ENCODE assay signal across 29 cellular contexts in genomic region chr3:121718205-121718846, GRCh38. TPM values are rescaled to one million over a fixed set of nuclear protein-coding genes. Genes with fewer than 3 reads are reported as not detected.
A peak's percentile ranks its signal among the peaks of the same experiment; 100 is the strongest.
DNase-seq lines count a peak whose midpoint lies in the region; ATAC-seq and FAIRE-seq lines count a peak whose summit lies in the region.
"Had no signal": no experiment of that assay in that cellular context is flagged by ENCODE, and none has a peak within 500 bp of the region (broad histone marks: within the 10 kb centered on the region; RNA-seq: fewer than 3 reads in every experiment).

No MANE protein-coding gene starts in this region.

- no peaks in the 10 kb centered on the region for H3K4me1 ChIP-seq in small intestine (ENCODE audit: control insufficient read depth in 2 of 2, insufficient read depth in 1 of 2, low read depth in 1 of 2, low read length in 1 of 2)
- H3K4me1 ChIP-seq: lower lobe of right lung, parathyroid adenoma, upper lobe of right lung had no signal

- intact Hi-C loops in activated CD4-positive, alpha-beta T cell treated with anti-CD3 and anti-CD28 coated beads for 36 hours (cut with DNase I, micrococcal nuclease), result no loop called here

- H3K9me3 Mint-ChIP-seq in activated CD4-positive, alpha-beta T cell treated with anti-CD3 and anti-CD28 coated beads for 36 hours (ENCODE audit: low read depth), result no peaks in the 10 kb centered on the region
- H3K9me3 Mint-ChIP-seq in activated naive CD4-positive, alpha-beta T cell treated with anti-CD3 and anti-CD28 coated beads, Interleukin-2, amount 50 U/mL, for 24 hours, result no peaks in the 10 kb centered on the region
- H3K9me3 Mint-ChIP-seq: neural crest cell had no signal

- H3K9me3 ChIP-seq in small intestine (ENCODE audit: control insufficient read depth, low read depth), result no peaks in the 10 kb centered on the region
- H3K9me3 ChIP-seq: lower lobe of right lung, upper lobe of right lung had no signal

- no peak for DNase-seq in activated CD4-positive, alpha-beta T cell treated with anti-CD3 and anti-CD28 coated beads for 36 hours
- DNase-seq in activated CD4-positive, alpha-beta T cell treated with anti-CD3 and anti-CD28 coated beads, Interleukin-2, amount 50 U/mL, for 4 hours, result no peak
- DNase-seq in stimulated activated naive CD4-positive, alpha-beta T cell (lab: John Stamatoyannopoulos, UW), result peak in 4 of 6 experiments; percentile 11 to 63 (median 47)
- DNase-seq in stimulated activated naive CD4-positive, alpha-beta T cell treated with Interleukin-2 at 50 U/mL for 16 hours (lab: John Stamatoyannopoulos, UW), result no peak
- peak; percentile 7 for DNase-seq in small intestine
- DNase-seq: cerebellar nuclear complex, DMS153, dorsolateral prefrontal cortex, glutamatergic neuron, kidney, lower lobe of right lung, NCI-H1417 treated with DMSO at 0.1 percent for 48 hours, NCI-H2107, NCI-H446 treated with DMSO at 0.1 percent for 48 hours, right cardiac atrium, T1000, upper lobe of right lung had no signal

- peaks cover 12 to 15% of the 10 kb centered on the region in 2 donors for H3K36me3 ChIP-seq in small intestine (ENCODE audit: control insufficient read depth in 2 of 2, insufficient read depth in 2 of 2, low read length in 2 of 2)

- CTCF ChIA-PET in activated CD4-positive, alpha-beta T cell treated with anti-CD3 and anti-CD28 coated beads for 36 hours (lab: Charles Lee), result no interaction called here

- POLR2A ChIA-PET in activated CD4-positive, alpha-beta T cell treated with anti-CD3 and anti-CD28 coated beads for 36 hours (lab: Charles Lee), result no interaction called here

- no peak overlapping the region for H3K27ac ChIP-seq in small intestine (ENCODE audit: low read depth in 1 of 2, low read length in 1 of 2)
- H3K27ac ChIP-seq: 22Rv1, dorsolateral prefrontal cortex, epithelial cell of prostate, lower lobe of right lung, parathyroid adenoma, upper lobe of right lung had no signal

- no peak overlapping the region for H3K4me3 ChIP-seq in small intestine (ENCODE audit: low read depth in 1 of 2, low read length in 2 of 2)
- H3K4me3 ChIP-seq: dorsolateral prefrontal cortex, K562, lower lobe of right lung, upper lobe of right lung had no signal

- FAIRE-seq in small intestine (lab: Jason Lieb, UNC), result no peak
- FAIRE-seq: H54, K562, kidney had no signal

- no peaks in the 10 kb centered on the region for H3K27me3 ChIP-seq in small intestine (ENCODE audit: control insufficient read depth in 2 of 2, insufficient read depth in 2 of 2, low read length in 2 of 2)
- H3K27me3 ChIP-seq: dorsolateral prefrontal cortex, upper lobe of right lung had no signal

- ATAC-seq in activated CD4-positive, alpha-beta T cell treated with anti-CD3 and anti-CD28 coated beads for 36 hours, result peak; percentile 64
- ATAC-seq in GM19324 (IDR thresholded peaks at IDR 0.05; ENCODE audit: low FRiP score, unreplicated experiment) (no peak), GM19455 (IDR thresholded peaks at IDR 0.05; ENCODE audit: unreplicated experiment) (no peak)
- ATAC-seq: K562, lower lobe of right lung, right cardiac atrium, SK-N-SH treated with all-trans-retinoic acid at 6 μM for 48 hours, upper lobe of right lung, WTC11 had no signal

- peaks cover 15% of the 10 kb centered on the region for H3K4me1 Mint-ChIP-seq in activated CD4-positive, alpha-beta T cell treated with anti-CD3 and anti-CD28 coated beads for 36 hours
- peaks cover 37% of the 10 kb centered on the region for H3K4me1 Mint-ChIP-seq in activated naive CD4-positive, alpha-beta T cell treated with anti-CD3 and anti-CD28 coated beads, Interleukin-2, amount 50 U/mL, for 24 hours
- H3K4me1 Mint-ChIP-seq: neural crest cell, WTC11 had no signal

- no peaks in the 10 kb centered on the region for H3K27me3 Mint-ChIP-seq in activated CD4-positive, alpha-beta T cell treated with anti-CD3 and anti-CD28 coated beads for 36 hours
- H3K27me3 Mint-ChIP-seq in activated naive CD4-positive, alpha-beta T cell treated with anti-CD3 and anti-CD28 coated beads, Interleukin-2, amount 50 U/mL, for 24 hours, result no peaks in the 10 kb centered on the region

- WGBS in small intestine, 3 donors, result 67 to 88% (median 84%) methylated on average over 6 of the region's 6 CpGs

- H3K27ac Mint-ChIP-seq in activated CD4-positive, alpha-beta T cell treated with anti-CD3 and anti-CD28 coated beads for 36 hours, result peak overlapping the region; percentile 62
- H3K27ac Mint-ChIP-seq in activated naive CD4-positive, alpha-beta T cell treated with anti-CD3 and anti-CD28 coated beads, Interleukin-2, amount 50 U/mL, for 24 hours, result peak overlapping the region; percentile 83
- H3K27ac Mint-ChIP-seq: WTC11 had no signal

- no peak overlapping the region for H3K4me3 Mint-ChIP-seq in activated CD4-positive, alpha-beta T cell treated with anti-CD3 and anti-CD28 coated beads for 36 hours
- peak overlapping the region; percentile 45 for H3K4me3 Mint-ChIP-seq in activated naive CD4-positive, alpha-beta T cell treated with anti-CD3 and anti-CD28 coated beads, Interleukin-2, amount 50 U/mL, for 24 hours
- H3K4me3 Mint-ChIP-seq: neural crest cell, WTC11 had no signal

- H3K36me3 Mint-ChIP-seq in activated CD4-positive, alpha-beta T cell treated with anti-CD3 and anti-CD28 coated beads for 36 hours (ENCODE audit: low read depth), result peaks cover 50% of the 10 kb centered on the region
- H3K36me3 Mint-ChIP-seq in activated naive CD4-positive, alpha-beta T cell treated with anti-CD3 and anti-CD28 coated beads, Interleukin-2, amount 50 U/mL, for 24 hours, result peaks cover 36% of the 10 kb centered on the region

RNA-seq across cellular contexts. Expression of gene GOLGB1, which starts 31.2 kb away (rescaled TPM):
- 10 to 100 TPM; 19.0 to 19.5 TPM for total RNA-seq in activated CD4-positive, alpha-beta T cell treated with anti-CD3 and anti-CD28 coated beads for 36 hours
- 10 to 100 TPM; 17.3 to 28.9 (median 22.2) TPM for polyA plus RNA-seq in small intestine

RNA-seq across cellular contexts. Expression of gene HCLS1, which starts 57.6 kb away (rescaled TPM):
- 100 to 1,000 TPM; 200 to 235 TPM for total RNA-seq in activated CD4-positive, alpha-beta T cell treated with anti-CD3 and anti-CD28 coated beads for 36 hours
- 10 to 100 TPM in 2 of 3 donors, 1 to 10 TPM in 1; 8.5 to 31.3 (median 30.4) TPM for polyA plus RNA-seq in small intestine
- total RNA-seq: G401 had no signal

Comparison
In these comparisons a context has a peak if more than half of its experiments do, and no peak if none do; other contexts are left out.
1. DNase-seq: peak in stimulated activated naive CD4-positive, alpha-beta T cell (4 of 6) and small intestine (single experiment); none in activated CD4-positive, alpha-beta T cell treated with anti-CD3 and anti-CD28 coated beads for 36 hours (single experiment), activated CD4-positive, alpha-beta T cell treated with anti-CD3 and anti-CD28 coated beads, Interleukin-2, amount 50 U/mL, for 4 hours (0 of 2) and stimulated activated naive CD4-positive, alpha-beta T cell treated with Interleukin-2 at 50 U/mL for 16 hours (single experiment).